In the genomic region with DNA sequence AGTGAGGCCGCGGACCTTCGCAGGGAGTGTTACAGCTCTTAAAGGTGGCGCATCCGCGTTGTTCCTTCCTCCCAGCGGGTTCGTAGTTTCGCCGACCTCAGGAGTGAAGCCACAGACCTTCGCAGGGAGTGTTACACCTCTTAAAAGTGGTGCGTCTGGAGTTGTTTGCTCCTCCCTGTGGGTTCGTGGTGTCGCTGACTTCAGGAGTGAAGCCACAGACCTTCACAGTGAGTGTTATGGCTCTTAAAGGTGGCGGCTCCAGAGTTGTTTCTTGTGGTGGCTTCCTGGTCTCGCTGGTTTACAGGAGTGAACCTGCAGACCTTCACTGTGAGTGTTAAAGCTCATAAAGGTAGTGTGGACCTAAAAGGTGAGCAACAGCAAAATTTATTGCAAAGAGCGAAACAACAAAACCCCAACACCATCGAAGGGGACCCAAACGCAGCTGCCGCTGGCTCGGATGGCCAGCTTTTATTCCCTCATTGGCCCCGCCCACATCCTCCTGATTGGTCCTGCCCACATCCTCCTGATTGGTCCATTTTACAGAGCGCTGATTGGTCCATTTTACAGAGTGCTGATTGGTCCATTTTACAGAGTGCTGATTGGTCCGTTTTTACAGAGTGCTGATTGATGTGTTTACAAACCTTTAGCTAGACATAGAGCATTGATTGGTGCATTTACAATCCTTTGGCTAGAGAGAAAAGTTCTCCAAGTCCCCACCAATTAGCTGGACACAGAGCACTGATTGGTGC, we compare ENCODE assay signal across 10 cellular contexts. TPM values are rescaled to one million over a fixed set of nuclear protein-coding genes. Genes with fewer than 3 reads are reported as not detected.
DNase-seq lines count a peak whose midpoint lies in the region; ATAC-seq, FAIRE-seq and TF ChIP-seq lines count a peak whose summit lies in the region.
"Had no signal": no experiment of that assay in that cellular context is flagged by ENCODE, and none has a peak within 500 bp of the region (broad histone marks: within the 10 kb centered on the region; RNA-seq: fewer than 3 reads in every experiment).

No MANE protein-coding gene starts in this region.

- ATAC-seq in HG03442 (IDR thresholded peaks at IDR 0.05; ENCODE audit: unreplicated experiment): no peak

- H3K36me3 ChIP-seq in spleen (no peaks in the 10 kb centered on the region), uterus (no peaks in the 10 kb centered on the region)
- H3K36me3 ChIP-seq: vagina had no signal

- no peak for TF ChIP-seq CTCF in spleen (IDR thresholded peaks at IDR 0.05 in 8 of 11, conservative IDR thresholded peaks at IDR 0.05 in 3 of 11)
- no peak for TF ChIP-seq CTCF in uterus (IDR thresholded peaks at IDR 0.05)

- DNase-seq in activated gamma-delta T cell treated with Interleukin-2 at 50 U/mL for 16 hours (peak; percentile 44), activated gamma-delta T cell (lab: John Stamatoyannopoulos, UW) (no peak), spleen (peak; percentile 64), GDM1 (lab: John Stamatoyannopoulos, UW) (no peak), urothelium cell line (ENCODE audit: low spot score) (no peak), uterus (no peak)
- peak; percentile 77 to 82 for DNase-seq in activated T-cell treated with anti-CD3 and anti-CD28 coated beads, Interleukin-2, amount 50 U/mL, for 48 hours
- DNase-seq: naive B cell had no signal

- FAIRE-seq in urothelium cell line (lab: Jason Lieb, UNC): no peak

- H3K27me3 ChIP-seq in spleen (replicated peaks in 1 of 7) (peaks cover 0 to 40% (median 10%) of the 10 kb centered on the region in 7 donors), uterus (no peaks in the 10 kb centered on the region)

- WGBS in spleen, 5 donors: 79 to 82% (median 81%) methylated on average over 24 of the region's 24 CpGs

- H3K27ac ChIP-seq in spleen (peak overlapping the region in 1 of 8 donors; percentile 8), uterus (no peak overlapping the region)
- H3K27ac ChIP-seq: vagina had no signal

- H3K9me3 ChIP-seq in spleen (peaks cover 0 to 13% (median 5%) of the 10 kb centered on the region in 8 donors), uterus (no peaks in the 10 kb centered on the region)
- H3K9me3 ChIP-seq: vagina had no signal

- TF ChIP-seq POLR2A in spleen (IDR thresholded peaks at IDR 0.05): no peak
- no peak for TF ChIP-seq POLR2A in uterus (IDR thresholded peaks at IDR 0.05)

- peaks cover 0 to 13% (median 4%) of the 10 kb centered on the region in 6 donors for H3K4me1 ChIP-seq in spleen
- no peaks in the 10 kb centered on the region for H3K4me1 ChIP-seq in uterus
- H3K4me1 ChIP-seq: vagina had no signal

- intact Hi-C loops in spleen (cut with DNase I; ENCODE audit: low total_unique reads) (no loop called here), uterus (cut with DNase I; ENCODE audit: low total_unique reads) (no loop called here)

- H3K4me3 ChIP-seq in spleen: peak overlapping the region in 1 of 8 donors; percentile 10
- H3K4me3 ChIP-seq in uterus: no peak overlapping the region
- H3K4me3 ChIP-seq: vagina had no signal

RNA-seq across cellular contexts. Expression of gene TMEM45B, which starts 1.2 kb away (rescaled TPM):
- total RNA-seq in spleen (1 to 10 TPM in 3 of 7 donors, under 1 TPM in 4; 0.39 to 5.1 (median 0.94) TPM), uterus (1 to 10 TPM in 1 of 4 donors, under 1 TPM in 2, not detected in 1; 0.18 to 2.1 (median 0.29) TPM)
- under 1 TPM; 0.05 to 0.22 (median 0.11) TPM for polyA plus RNA-seq in spleen

Comparison
In these comparisons a context has a peak if more than half of its experiments do, and no peak if none do; other contexts are left out.
1. DNase-seq: peak in activated gamma-delta T cell treated with Interleukin-2 at 50 U/mL for 16 hours (single experiment), activated T-cell treated with anti-CD3 and anti-CD28 coated beads, Interleukin-2, amount 50 U/mL, for 48 hours (2 of 2) and spleen (single experiment); none in activated gamma-delta T cell (single experiment), GDM1 (single experiment), urothelium cell line (single experiment) and uterus (0 of 2).